In genomic region chr11:17637901-17638300, GRCh38 we compare ENCODE assay signal across 18 cellular contexts.
DNase-seq lines count a peak whose midpoint lies in the region; ATAC-seq and TF ChIP-seq lines count a peak whose summit lies in the region.
"Had no signal": no experiment of that assay in that cellular context is flagged by ENCODE, and none has a peak within 500 bp of the region (broad histone marks: within the 10 kb centered on the region; RNA-seq: fewer than 3 reads in every experiment).

No MANE protein-coding gene starts in this region.

- CTCF ChIA-PET in A673 (lab: Charles Lee) = no interaction called here

- BruUV-seq in A673 (replicated peaks; lab: Mats Ljungman, UMichigan) = no TSS peak

- H3K4me1 ChIP-seq in Karpas-422 (ENCODE audit: low read length) (no peaks in the 10 kb centered on the region), esophagus muscularis mucosa (no peaks in the 10 kb centered on the region), A673 (ENCODE audit: insufficient read depth, low read length, poor library complexity, severe bottlenecking) (no peaks in the 10 kb centered on the region)
- H3K4me1 ChIP-seq: Caco-2 had no signal

- POLR2A ChIA-PET in A673 (lab: Charles Lee; ENCODE audit: low non-redundant PET) = no interaction called here

- no peaks in the 10 kb centered on the region for H3K9me3 ChIP-seq in Karpas-422 (ENCODE audit: low read length)
- no peaks in the 10 kb centered on the region for H3K9me3 ChIP-seq in esophagus muscularis mucosa
- H3K9me3 ChIP-seq in A673 (ENCODE audit: low read depth, low read length, poor library complexity, severe bottlenecking) = no peaks in the 10 kb centered on the region
- H3K9me3 ChIP-seq: BLaER1 treated with 17β-estradiol and CSF1 and Interleukin-3, amounts not matched to agents 10 nM and 100 nM; Caco-2 had no signal

- H3K9ac ChIP-seq in Karpas-422 (ENCODE audit: low read length) = no peak overlapping the region
- H3K9ac ChIP-seq: BLaER1 treated with 17β-estradiol and CSF1 and Interleukin-3, amounts not matched to agents 10 nM and 100 nM had no signal

- H2AFZ ChIP-seq in Karpas-422 (ENCODE audit: low read length) = no peak overlapping the region

- in situ Hi-C loops in GM13976 (cut with MboI; ENCODE audit: low sequenced_read_pairs, unreplicated experiment) (no loop called here), GM13977 (cut with MboI; ENCODE audit: low pct_unique_long_range_greater_than_20kb, low sequenced_read_pairs, unreplicated experiment) (no loop called here)

- TF ChIP-seq CTCF in GM13976 (IDR thresholded peaks at IDR 0.05; ENCODE audit: borderline replicate concordance, control extremely low read depth, extremely low read depth, insufficient read depth, missing control alignments) (no peak), GM13977 (IDR thresholded peaks at IDR 0.05; ENCODE audit: extremely low read depth, insufficient read depth, missing control alignments) (no peak), esophagus muscularis mucosa (IDR thresholded peaks at IDR 0.05) (no peak), A673 (conservative IDR thresholded peaks at IDR 0.05; ENCODE audit: low read depth, low read length) (no peak)

- no peak for TF ChIP-seq POLR2A in esophagus muscularis mucosa (IDR thresholded peaks at IDR 0.05; ENCODE audit: low read depth)

- 80% methylated on average over 3 of the region's 4 CpGs for WGBS in esophagus muscularis mucosa

- H3K27ac ChIP-seq in Karpas-422 (ENCODE audit: low read length) (no peak overlapping the region), esophagus muscularis mucosa (replicated peaks in 1 of 4) (no peak overlapping the region), A673 (ENCODE audit: low read depth, low read length, poor library complexity, severe bottlenecking) (no peak overlapping the region)
- H3K27ac ChIP-seq: BLaER1 treated with 17β-estradiol and CSF1 and Interleukin-3, amounts not matched to agents 10 nM and 100 nM; C4-2B had no signal

- no peaks in the 10 kb centered on the region for H3K9me2 ChIP-seq in Karpas-422 (replicated peaks; ENCODE audit: insufficient read depth, low read length)

- H3K4me3 ChIP-seq in Karpas-422 (ENCODE audit: low read length) = no peak overlapping the region
- H3K4me3 ChIP-seq in esophagus muscularis mucosa = no peak overlapping the region
- no peak overlapping the region for H3K4me3 ChIP-seq in A673 (ENCODE audit: low read depth, low read length, poor library complexity, severe bottlenecking)
- H3K4me3 ChIP-seq: BLaER1 treated with 17β-estradiol and CSF1 and Interleukin-3, amounts not matched to agents 10 nM and 100 nM had no signal

- H3K4me2 ChIP-seq in Karpas-422 (ENCODE audit: low read depth, low read length, poor library complexity, severe bottlenecking) = no peak overlapping the region
- H3K4me2 ChIP-seq: BLaER1 treated with 17β-estradiol and CSF1 and Interleukin-3, amounts not matched to agents 10 nM and 100 nM had no signal

- DNase-seq in GM13976 (ENCODE audit: low spot score) (peak; percentile 6), GM13977 (ENCODE audit: low spot score) (peak; percentile 5), Karpas-422 (peak; percentile 30), esophagus muscularis mucosa (ENCODE audit: extremely low spot score) (peak; percentile 91), dermis blood vessel endothelial cell (no peak), A673 (ENCODE audit: low spot score) (no peak), left ventricle myocardium superior (no peak)
- DNase-seq: 8988T; AML-193; Caco-2; Calu3; CD4-positive, alpha-beta T cell; CD8-positive, alpha-beta T cell; DMS79 treated with DMSO at 0.1 percent for 48 hours; GF-D8 had no signal

- intact Hi-C loops in esophagus muscularis mucosa (cut with DNase I) (no loop called here), A673 (cut with micrococcal nuclease; ENCODE audit: unreplicated experiment) (no loop called here), left ventricle myocardium superior (cut with micrococcal nuclease) (no loop called here)

- TF ChIP-seq EP300 in esophagus muscularis mucosa (IDR thresholded peaks at IDR 0.05) = no peak

- H3K27me3 ChIP-seq in Karpas-422 (ENCODE audit: low read length) (no peaks in the 10 kb centered on the region), esophagus muscularis mucosa (peaks cover 0 to 5% (median 0%) of the 10 kb centered on the region in 4 donors), A673 (replicated peaks; ENCODE audit: insufficient read depth, low read depth, low read length, poor library complexity) (no peaks in the 10 kb centered on the region)
- H3K27me3 ChIP-seq: BLaER1 treated with 17β-estradiol and CSF1 and Interleukin-3, amounts not matched to agents 10 nM and 100 nM had no signal

- ATAC-seq in left ventricle myocardium superior (no peak), HG03280 (IDR thresholded peaks at IDR 0.05; ENCODE audit: unreplicated experiment) (no peak)
- ATAC-seq: CD8-positive, alpha-beta T cell had no signal

- no peaks in the 10 kb centered on the region for H3K79me2 ChIP-seq in Karpas-422 (ENCODE audit: low read length)

- no peaks in the 10 kb centered on the region for H4K20me1 ChIP-seq in Karpas-422 (ENCODE audit: insufficient read depth, low read depth, low read length)
- H4K20me1 ChIP-seq: BLaER1 treated with 17β-estradiol and CSF1 and Interleukin-3, amounts not matched to agents 10 nM and 100 nM had no signal

- H3K36me3 ChIP-seq in Karpas-422 (ENCODE audit: insufficient read depth, low read length) = no peaks in the 10 kb centered on the region
- no peaks in the 10 kb centered on the region for H3K36me3 ChIP-seq in esophagus muscularis mucosa
- H3K36me3 ChIP-seq in A673 (ENCODE audit: insufficient read depth, low read length, poor library complexity, severe bottlenecking) = no peaks in the 10 kb centered on the region
- H3K36me3 ChIP-seq: BLaER1 treated with 17β-estradiol and CSF1 and Interleukin-3, amounts not matched to agents 10 nM and 100 nM had no signal

Comparison
In these comparisons a context has a peak if more than half of its experiments do, and no peak if none do; other contexts are left out.
1. DNase-seq: peak in GM13976 (single experiment), GM13977 (single experiment), Karpas-422 (single experiment) and esophagus muscularis mucosa (single experiment); none in dermis blood vessel endothelial cell (single experiment), A673 (single experiment) and left ventricle myocardium superior (single experiment).